ENCODE assay signal across 13 cellular contexts in genomic region chr16:14487579-14487978, GRCh38.
DNase-seq lines count a peak whose midpoint lies in the region; ATAC-seq and TF ChIP-seq lines count a peak whose summit lies in the region.
"Had no signal": no experiment of that assay in that cellular context is flagged by ENCODE, and none has a peak within 500 bp of the region (broad histone marks: within the 10 kb centered on the region; RNA-seq: fewer than 3 reads in every experiment).

No MANE protein-coding gene starts in this region.

- H3K9me3 Mint-ChIP-seq in activated T-cell treated with anti-CD3 and anti-CD28 coated beads, Interleukin-2, amount 50 U/mL, for 24 hours, result no peaks in the 10 kb centered on the region
- no peaks in the 10 kb centered on the region for H3K9me3 Mint-ChIP-seq in activated T-cell treated with anti-CD3 and anti-CD28 coated beads, Interleukin-2, amount 50 U/mL, for 4 hours

- H3K4me1 Mint-ChIP-seq in activated T-cell treated with anti-CD3 and anti-CD28 coated beads, Interleukin-2, amount 50 U/mL, for 24 hours (ENCODE audit: low read depth), result peaks cover 29% of the 10 kb centered on the region
- peaks cover 24% of the 10 kb centered on the region for H3K4me1 Mint-ChIP-seq in activated T-cell treated with anti-CD3 and anti-CD28 coated beads, Interleukin-2, amount 50 U/mL, for 4 hours (ENCODE audit: low read depth)

- peaks cover 33% of the 10 kb centered on the region for H3K36me3 Mint-ChIP-seq in activated T-cell treated with anti-CD3 and anti-CD28 coated beads, Interleukin-2, amount 50 U/mL, for 24 hours (ENCODE audit: low read depth)
- peaks cover 4% of the 10 kb centered on the region for H3K36me3 Mint-ChIP-seq in activated T-cell treated with anti-CD3 and anti-CD28 coated beads, Interleukin-2, amount 50 U/mL, for 4 hours (ENCODE audit: insufficient read depth)

- H3K27me3 ChIP-seq in SJCRH30 (no peaks in the 10 kb centered on the region), skeletal muscle tissue (ENCODE audit: control insufficient read depth in 3 of 3, insufficient read depth in 3 of 3, low read length in 3 of 3) (no peaks in the 10 kb centered on the region)
- H3K27me3 ChIP-seq: vagina had no signal

- H3K4me3 Mint-ChIP-seq in activated T-cell treated with anti-CD3 and anti-CD28 coated beads, Interleukin-2, amount 50 U/mL, for 24 hours, result no peak overlapping the region
- no peak overlapping the region for H3K4me3 Mint-ChIP-seq in activated T-cell treated with anti-CD3 and anti-CD28 coated beads, Interleukin-2, amount 50 U/mL, for 4 hours

- no peak for DNase-seq in activated T-cell treated with anti-CD3 and anti-CD28 coated beads, Interleukin-2, amount 50 U/mL, for 24 hours
- DNase-seq in activated T-cell treated with anti-CD3 and anti-CD28 coated beads, Interleukin-2, amount 50 U/mL, for 4 hours, result no peak
- DNase-seq in SJCRH30, result no peak
- peak; percentile 15 to 18 for DNase-seq in erythroblast (lab: John Stamatoyannopoulos, UW)
- no peak for DNase-seq in central memory CD4-positive, alpha-beta T cell
- DNase-seq in AG08395 (ENCODE audit: low spot score), result no peak
- DNase-seq in AG08396 (ENCODE audit: low spot score), result no peak
- DNase-seq: GOT3; NCI-H345; stimulated activated CD4-positive, alpha-beta T cell treated with anti-CD3 and anti-CD28 coated beads, Interleukin-1b, Interleukin-23, amount 100 ng/mL, for 48 hours had no signal

- ATAC-seq in activated T-cell treated with anti-CD3 and anti-CD28 coated beads, Interleukin-2, amount 50 U/mL, for 4 hours, result no peak

- H3K27ac Mint-ChIP-seq in activated T-cell treated with anti-CD3 and anti-CD28 coated beads, Interleukin-2, amount 50 U/mL, for 24 hours, result peak overlapping the region; percentile 24

- H3K27ac ChIP-seq in SJCRH30 (no peak overlapping the region), skeletal muscle tissue (ENCODE audit: low read depth, low read length) (peak overlapping the region; percentile 83)

- H3K4me1 ChIP-seq in SJCRH30, result peaks cover 6% of the 10 kb centered on the region
- H3K4me1 ChIP-seq in skeletal muscle tissue (ENCODE audit: control insufficient read depth in 3 of 3, insufficient read depth in 3 of 3, low read length in 3 of 3), result peaks cover 17 to 35% (median 27%) of the 10 kb centered on the region in 3 donors

- peak overlapping the region; percentile 75 to 98 (median 86) for H3K9ac ChIP-seq in skeletal muscle tissue (ENCODE audit: low read depth in 1 of 3, low read length in 3 of 3)

- H3K27me3 Mint-ChIP-seq in activated T-cell treated with anti-CD3 and anti-CD28 coated beads, Interleukin-2, amount 50 U/mL, for 24 hours, result no peaks in the 10 kb centered on the region
- no peaks in the 10 kb centered on the region for H3K27me3 Mint-ChIP-seq in activated T-cell treated with anti-CD3 and anti-CD28 coated beads, Interleukin-2, amount 50 U/mL, for 4 hours (ENCODE audit: low read depth)

- no peak for TF ChIP-seq POLR2A in erythroblast (IDR thresholded peaks at IDR 0.05; ENCODE audit: low read length)

- H3K9me3 ChIP-seq in SJCRH30 (replicated peaks), result no peaks in the 10 kb centered on the region
- no peaks in the 10 kb centered on the region for H3K9me3 ChIP-seq in skeletal muscle tissue (ENCODE audit: control insufficient read depth in 3 of 3, low read length in 3 of 3)
- H3K9me3 ChIP-seq: vagina had no signal

- H3K4me3 ChIP-seq in SJCRH30 (peak overlapping the region; percentile 41), skeletal muscle tissue (ENCODE audit: low read length in 3 of 3) (peak overlapping the region; percentile 63 to 92 (median 72))
- H3K4me3 ChIP-seq: lung had no signal

- H3K36me3 ChIP-seq in SJCRH30 (no peaks in the 10 kb centered on the region), skeletal muscle tissue (ENCODE audit: control insufficient read depth in 3 of 3, insufficient read depth in 3 of 3, low read length in 3 of 3) (peaks cover 0 to 3% (median 2%) of the 10 kb centered on the region in 3 donors)
- H3K36me3 ChIP-seq: vagina had no signal

Comparison
In these comparisons a context has a peak if more than half of its experiments do, and no peak if none do; other contexts are left out.
1. DNase-seq: peak in erythroblast (2 of 2); none in activated T-cell treated with anti-CD3 and anti-CD28 coated beads, Interleukin-2, amount 50 U/mL, for 24 hours (single experiment), activated T-cell treated with anti-CD3 and anti-CD28 coated beads, Interleukin-2, amount 50 U/mL, for 4 hours (single experiment), SJCRH30 (0 of 2), central memory CD4-positive, alpha-beta T cell (single experiment), AG08395 (single experiment) and AG08396 (single experiment).